9 cellular contexts compared by ENCODE assay signal in genomic region chr1:16187748-16188401, GRCh38.
DNase-seq lines count a peak whose midpoint lies in the region; ATAC-seq and TF ChIP-seq lines count a peak whose summit lies in the region.
"Had no signal": no experiment of that assay in that cellular context is flagged by ENCODE, and none has a peak within 500 bp of the region (broad histone marks: within the 10 kb centered on the region; RNA-seq: fewer than 3 reads in every experiment).

No MANE protein-coding gene starts in this region.

- TF ChIP-seq CTCF in WERI-Rb-1 (IDR thresholded peaks at IDR 0.05; ENCODE audit: low read depth, low read length): peak; percentile 94
- peak; percentile 97 for TF ChIP-seq CTCF in brain microvascular endothelial cell (IDR thresholded peaks at IDR 0.05; ENCODE audit: low read depth, low read length, missing control alignments)

- ATAC-seq in GM21576 (IDR thresholded peaks at IDR 0.05; ENCODE audit: unreplicated experiment): no peak

- H3K27me3 ChIP-seq in WERI-Rb-1 (ENCODE audit: insufficient read depth, low read depth, severe bottlenecking): no peaks in the 10 kb centered on the region
- no peaks in the 10 kb centered on the region for H3K27me3 ChIP-seq in brain microvascular endothelial cell (replicated peaks)
- H3K27me3 ChIP-seq: BLaER1 had no signal

- no peaks in the 10 kb centered on the region for H3K36me3 ChIP-seq in WERI-Rb-1
- no peaks in the 10 kb centered on the region for H3K36me3 ChIP-seq in brain microvascular endothelial cell (replicated peaks)
- H3K36me3 ChIP-seq: BLaER1 had no signal

- H3K4me3 ChIP-seq in WERI-Rb-1 (ENCODE audit: low read depth, low read length): no peak overlapping the region
- no peak overlapping the region for H3K4me3 ChIP-seq in brain microvascular endothelial cell (ENCODE audit: low read depth, low read length)
- H3K4me3 ChIP-seq: BLaER1 had no signal

- H3K27ac ChIP-seq in WERI-Rb-1 (no peak overlapping the region), brain microvascular endothelial cell (no peak overlapping the region)
- H3K27ac ChIP-seq: BLaER1 had no signal

- DNase-seq in NCI-H2029 treated with DMSO at 0.1 percent for 48 hours (lab: John Stamatoyannopoulos, UW) (peak; percentile 8), NCI-H2029 (lab: John Stamatoyannopoulos, UW) (no peak), NCI-H128 (lab: John Stamatoyannopoulos, UW; ENCODE audit: unreplicated experiment) (peak; percentile 44), WERI-Rb-1 (peak; percentile 64), brain microvascular endothelial cell (peak; percentile 77), inferior parietal cortex (ENCODE audit: extremely low spot score) (peak; percentile 62)
- peak; percentile 49 to 64 (median 60) for DNase-seq in stimulated activated CD4-positive, alpha-beta T cell treated with anti-CD3 and anti-CD28 coated beads, Interleukin-1b, Interleukin-23, amount 100 ng/mL, for 24 hours (ENCODE audit: low read depth in 4 of 4, low spot score in 1 of 4)

- in situ Hi-C loops in brain microvascular endothelial cell (cut with HindIII; ENCODE audit: low pct_ligation_motif_present, low sequenced_read_pairs): no loop called here

- H3K9me3 ChIP-seq in WERI-Rb-1 (ENCODE audit: severe bottlenecking): no peaks in the 10 kb centered on the region
- H3K9me3 ChIP-seq: BLaER1 had no signal
